Comparison of ENCODE assay signal across 19 cellular contexts in genomic region chr17:70882504-70882903, GRCh38.
DNase-seq lines count a peak whose midpoint lies in the region; ATAC-seq, FAIRE-seq and TF ChIP-seq lines count a peak whose summit lies in the region.
"Had no signal": no experiment of that assay in that cellular context is flagged by ENCODE, and none has a peak within 500 bp of the region (broad histone marks: within the 10 kb centered on the region; RNA-seq: fewer than 3 reads in every experiment).

No MANE protein-coding gene starts in this region.

- no peak overlapping the region for H2BK120ac ChIP-seq in IMR-90 (ENCODE audit: low read depth, low read length)

- no peaks in the 10 kb centered on the region for H3K4me1 Mint-ChIP-seq in CD4-positive, alpha-beta T cell (ENCODE audit: low read depth)
- no peaks in the 10 kb centered on the region for H3K4me1 Mint-ChIP-seq in activated T-helper 17 cell treated with anti-CD3 and anti-CD28 coated beads, Interleukin-2, amount 50 U/mL, for 72 hours

- H3K56ac ChIP-seq in IMR-90 (ENCODE audit: extremely low read depth, insufficient read depth, low read length) = no peak overlapping the region

- H3K9ac ChIP-seq in IMR-90 (ENCODE audit: low read depth, low read length) = no peak overlapping the region

- no peaks in the 10 kb centered on the region for H3K9me1 ChIP-seq in IMR-90 (ENCODE audit: insufficient read depth, low read length)

- H3K4ac ChIP-seq in IMR-90 (ENCODE audit: low read depth, low read length) = no peak overlapping the region

- intact Hi-C loops in IMR-90 (cut with micrococcal nuclease) = no loop called here
- intact Hi-C loops in CD4-positive, alpha-beta T cell (cut with DNase I, micrococcal nuclease) = no loop called here

- H2AFZ ChIP-seq in IMR-90 (replicated peaks; ENCODE audit: low read length, poor library complexity) = peak overlapping the region; percentile 71

- no peak overlapping the region for H3K18ac ChIP-seq in IMR-90 (ENCODE audit: low read depth, low read length)

- dilution Hi-C loops in IMR-90 (cut with HindIII; ENCODE audit: low sequenced_read_pairs, unreplicated experiment) = no loop called here

- H2BK5ac ChIP-seq in IMR-90 (ENCODE audit: low read depth, low read length, poor library complexity, severe bottlenecking) = no peak overlapping the region

- no peak overlapping the region for H4K91ac ChIP-seq in IMR-90 (ENCODE audit: insufficient read depth, low read depth, low read length)

- no peak overlapping the region for H3K4me2 ChIP-seq in IMR-90 (ENCODE audit: low read depth, low read length)

- no peak overlapping the region for H3K27ac Mint-ChIP-seq in CD4-positive, alpha-beta T cell
- H3K27ac Mint-ChIP-seq in activated T-helper 17 cell treated with anti-CD3 and anti-CD28 coated beads, Interleukin-2, amount 50 U/mL, for 72 hours = no peak overlapping the region

- no peak overlapping the region for H3K4me3 Mint-ChIP-seq in CD4-positive, alpha-beta T cell
- no peak overlapping the region for H3K4me3 Mint-ChIP-seq in activated T-helper 17 cell treated with anti-CD3 and anti-CD28 coated beads, Interleukin-2, amount 50 U/mL, for 72 hours

- H4K8ac ChIP-seq in IMR-90 (ENCODE audit: low read depth in 2 of 2, low read length in 2 of 2) = no peak overlapping the region

- ATAC-seq in IMR-90 (ENCODE audit: low read depth) (no peak), HG03354 (IDR thresholded peaks at IDR 0.05; ENCODE audit: poor library complexity, severe bottlenecking, unreplicated experiment) (no peak)
- ATAC-seq in CD4-positive, alpha-beta T cell (ENCODE audit: poor library complexity) = no peak
- no peak for ATAC-seq in activated T-helper 17 cell treated with anti-CD3 and anti-CD28 coated beads, Interleukin-2, amount 50 U/mL, for 72 hours (replicated peaks)

- no peak overlapping the region for H2BK20ac ChIP-seq in IMR-90 (ENCODE audit: low read depth, low read length)

- POLR2A ChIA-PET in IMR-90 (lab: Charles Lee; ENCODE audit: unreplicated experiment) = no interaction called here
- POLR2A ChIA-PET in CD4-positive, alpha-beta T cell (lab: Charles Lee) = no interaction called here

- WGBS in IMR-90 (ENCODE audit: extremely low coverage in 2 of 2, insufficient read length in 1 of 2), 2 experiments = 74% methylated on average over 4 of the region's 6 CpGs; no CpG with 5 or more reads in 1 of the 2 experiments

- no peaks in the 10 kb centered on the region for H3K9me3 ChIP-seq in IMR-90 (ENCODE audit: control insufficient read depth, insufficient read depth, low read length)
- no peaks in the 10 kb centered on the region for H3K9me3 ChIP-seq in CD4-positive, alpha-beta T cell (ENCODE audit: control insufficient read depth, low read length)
- H3K9me3 ChIP-seq: BE2C, MG63, Peyer's patch had no signal

- H4K20me1 ChIP-seq in IMR-90 (ENCODE audit: insufficient read depth, low read length) = no peaks in the 10 kb centered on the region

- FAIRE-seq in bronchial epithelial cell (lab: Jason Lieb, UNC) = no peak
- FAIRE-seq: G401.6 had no signal

- no TSS peak for BruUV-seq in IMR-90 (replicated peaks; lab: Mats Ljungman, UMichigan)

- DNase-seq in Daoy (ENCODE audit: low read depth) = peak; percentile 10
- no peak for DNase-seq in IMR-90
- DNase-seq in bronchial epithelial cell (ENCODE audit: low read depth) = peak; percentile 5
- peak; percentile 34 for DNase-seq in iPS-NIHi7 (ENCODE audit: extremely low spot score)
- DNase-seq in CD4-positive, alpha-beta T cell = no peak
- no peak for DNase-seq in DMS114 treated with DMSO at 0.1 percent for 48 hours (lab: John Stamatoyannopoulos, UW; ENCODE audit: unreplicated experiment)
- DNase-seq: BE2C, DMS53, KG1, MG63, NCI-H2029, NCI-H446, NCI-H524 treated with DMSO at 0.1 percent for 48 hours, Peyer's patch, SHP77 treated with DMSO at 0.1 percent for 48 hours had no signal

- TF ChIP-seq CTCF in IMR-90 (conservative IDR thresholded peaks at IDR 0.05; ENCODE audit: low read depth, low read length) (no peak), bronchial epithelial cell (IDR thresholded peaks at IDR 0.05; ENCODE audit: insufficient read depth, low read length, severe bottlenecking) (no peak)
- TF ChIP-seq CTCF in CD4-positive, alpha-beta T cell (IDR thresholded peaks at IDR 0.05) = no peak

- H2AK9ac ChIP-seq in IMR-90 (replicated peaks; ENCODE audit: low read depth, low read length, poor library complexity) = no peak overlapping the region

- H3K9me3 Mint-ChIP-seq in CD4-positive, alpha-beta T cell = peaks cover 3% of the 10 kb centered on the region
- no peaks in the 10 kb centered on the region for H3K9me3 Mint-ChIP-seq in activated T-helper 17 cell treated with anti-CD3 and anti-CD28 coated beads, Interleukin-2, amount 50 U/mL, for 72 hours

- no peak overlapping the region for H3K23ac ChIP-seq in IMR-90 (ENCODE audit: low read depth, low read length)

- no peaks in the 10 kb centered on the region for H3K27me3 Mint-ChIP-seq in CD4-positive, alpha-beta T cell
- H3K27me3 Mint-ChIP-seq in activated T-helper 17 cell treated with anti-CD3 and anti-CD28 coated beads, Interleukin-2, amount 50 U/mL, for 72 hours = no peaks in the 10 kb centered on the region

- H3K27ac ChIP-seq in IMR-90 (ENCODE audit: insufficient read depth, low read length) = no peak overlapping the region
- H3K27ac ChIP-seq in CD4-positive, alpha-beta T cell (ENCODE audit: low read depth, low read length) = no peak overlapping the region
- H3K27ac ChIP-seq: 22Rv1, Peyer's patch had no signal

- H3K4me3 ChIP-seq in IMR-90 (ENCODE audit: insufficient read depth, low read depth, low read length) (no peak overlapping the region), bronchial epithelial cell (ENCODE audit: low read depth, low read length) (no peak overlapping the region)
- H3K4me3 ChIP-seq: MG63, Peyer's patch had no signal

- H3K14ac ChIP-seq in IMR-90 (replicated peaks; ENCODE audit: low read depth, low read length) = no peak overlapping the region

- no peak for TF ChIP-seq RAD21 in IMR-90 (IDR thresholded peaks at IDR 0.05; ENCODE audit: low read length)

- H2BK15ac ChIP-seq in IMR-90 (ENCODE audit: low read depth, low read length) = no peak overlapping the region

- CTCF ChIA-PET in IMR-90 (lab: Yijun Ruan, JAX) = no interaction called here
- CTCF ChIA-PET in CD4-positive, alpha-beta T cell (lab: Charles Lee) = no interaction called here

- no peak for TF ChIP-seq POLR2A in IMR-90 (IDR thresholded peaks at IDR 0.05; ENCODE audit: low read depth, low read length)

- no peaks in the 10 kb centered on the region for H3K36me3 Mint-ChIP-seq in CD4-positive, alpha-beta T cell (ENCODE audit: low read depth)
- H3K36me3 Mint-ChIP-seq in activated T-helper 17 cell treated with anti-CD3 and anti-CD28 coated beads, Interleukin-2, amount 50 U/mL, for 72 hours (ENCODE audit: low read depth) = no peaks in the 10 kb centered on the region

- no peak overlapping the region for H2AK5ac ChIP-seq in IMR-90 (ENCODE audit: low read depth, low read length)

- H3K27me3 ChIP-seq in IMR-90 (ENCODE audit: control insufficient read depth, insufficient read depth, low read length) (no peaks in the 10 kb centered on the region), bronchial epithelial cell (ENCODE audit: control insufficient read depth, insufficient read depth, low read length) (no peaks in the 10 kb centered on the region)
- no peaks in the 10 kb centered on the region for H3K27me3 ChIP-seq in CD4-positive, alpha-beta T cell (ENCODE audit: control insufficient read depth, insufficient read depth, low read length)
- H3K27me3 ChIP-seq: MG63, Peyer's patch had no signal

- no peak overlapping the region for H4K5ac ChIP-seq in IMR-90 (ENCODE audit: low read depth, low read length)

- H3K4me1 ChIP-seq in IMR-90 (ENCODE audit: control insufficient read depth, insufficient read depth, low read length) = no peaks in the 10 kb centered on the region
- H3K4me1 ChIP-seq: BE2C, Peyer's patch had no signal

- no peaks in the 10 kb centered on the region for H3K79me1 ChIP-seq in IMR-90 (ENCODE audit: low read depth in 1 of 2, low read length in 2 of 2)

- in situ Hi-C loops in IMR-90 (cut with MboI; ENCODE audit: low sequenced_read_pairs) = no loop called here

- no peaks in the 10 kb centered on the region for H3K36me3 ChIP-seq in IMR-90 (ENCODE audit: control insufficient read depth, insufficient read depth, low read length)
- no peaks in the 10 kb centered on the region for H3K36me3 ChIP-seq in bronchial epithelial cell (ENCODE audit: control insufficient read depth, insufficient read depth, low read length)
- H3K36me3 ChIP-seq: BE2C, MG63, Peyer's patch had no signal

TF ChIP-seq in IMR-90, 13 proteins besides CTCF, POLR2A, EP300 and RAD21 (continues in another document):
- no peak for TF ChIP-seq MXI1 (IDR thresholded peaks at IDR 0.05; ENCODE audit: borderline replicate concordance, low read depth, low read length)
- TF ChIP-seq RFX5 (IDR thresholded peaks at IDR 0.05; ENCODE audit: low read depth, low read length) = no peak
- no peak for TF ChIP-seq SMC3 (IDR thresholded peaks at IDR 0.05; ENCODE audit: low read depth, low read length)
- no peak for TF ChIP-seq MAZ (IDR thresholded peaks at IDR 0.05; ENCODE audit: borderline replicate concordance, low read depth, low read length)
- no peak for TF ChIP-seq USF2 (IDR thresholded peaks at IDR 0.05; ENCODE audit: low read depth, low read length)
- TF ChIP-seq MAFK (IDR thresholded peaks at IDR 0.05; ENCODE audit: low read depth, low read length) = no peak
- no peak for TF ChIP-seq CHD1 (IDR thresholded peaks at IDR 0.05; ENCODE audit: low read depth, low read length)
- TF ChIP-seq RCOR1 (IDR thresholded peaks at IDR 0.05; ENCODE audit: insufficient replicate concordance, low read length) = no peak
- TF ChIP-seq, protein P1, sequence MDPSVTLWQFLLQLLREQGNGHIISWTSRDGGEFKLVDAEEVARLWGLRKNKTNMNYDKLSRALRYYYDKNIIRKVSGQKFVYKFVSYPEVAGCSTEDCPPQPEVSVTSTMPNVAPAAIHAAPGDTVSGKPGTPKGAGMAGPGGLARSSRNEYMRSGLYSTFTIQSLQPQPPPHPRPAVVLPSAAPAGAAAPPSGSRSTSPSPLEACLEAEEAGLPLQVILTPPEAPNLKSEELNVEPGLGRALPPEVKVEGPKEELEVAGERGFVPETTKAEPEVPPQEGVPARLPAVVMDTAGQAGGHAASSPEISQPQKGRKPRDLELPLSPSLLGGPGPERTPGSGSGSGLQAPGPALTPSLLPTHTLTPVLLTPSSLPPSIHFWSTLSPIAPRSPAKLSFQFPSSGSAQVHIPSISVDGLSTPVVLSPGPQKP (IDR thresholded peaks at IDR 0.05; ENCODE audit: borderline replicate concordance, low read depth, low read length) = no peak
- TF ChIP-seq CEBPB (IDR thresholded peaks at IDR 0.05; ENCODE audit: low read depth, low read length) = no peak
- no peak for TF ChIP-seq BHLHE40 (IDR thresholded peaks at IDR 0.05; ENCODE audit: low read depth, low read length)

Comparison
In these comparisons a context has a peak if more than half of its experiments do, and no peak if none do; other contexts are left out.
1. DNase-seq: peak in Daoy (single experiment), bronchial epithelial cell (single experiment) and iPS-NIHi7 (single experiment); none in IMR-90 (single experiment), CD4-positive, alpha-beta T cell (0 of 10) and DMS114 treated with DMSO at 0.1 percent for 48 hours (single experiment).